ENCODE assay signal across 15 cellular contexts in genomic region chr4:169668069-169668721, GRCh38. TPM values are rescaled to one million over a fixed set of nuclear protein-coding genes. Genes with fewer than 3 reads are reported as not detected.
A peak's percentile ranks its signal among the peaks of the same experiment; 100 is the strongest.
DNase-seq lines count a peak whose midpoint lies in the region; ATAC-seq, FAIRE-seq and TF ChIP-seq lines count a peak whose summit lies in the region.
"Had no signal": no experiment of that assay in that cellular context is flagged by ENCODE, and none has a peak within 500 bp of the region (broad histone marks: within the 10 kb centered on the region; RNA-seq: fewer than 3 reads in every experiment).

No MANE protein-coding gene starts in this region.

- H3K36me3 ChIP-seq in liver (ENCODE audit: control insufficient read depth in 4 of 4, insufficient read depth in 3 of 4, low read depth in 1 of 4, low read length in 3 of 4) (no peaks in the 10 kb centered on the region), ascending aorta (no peaks in the 10 kb centered on the region)

- intact Hi-C loops in ascending aorta (cut with DNase I), result no loop called here

- peak; percentile 81 for FAIRE-seq in islet of Langerhans (lab: Jason Lieb, UNC)
- FAIRE-seq: H54 had no signal

- TF ChIP-seq RAD21 in liver (IDR thresholded peaks at IDR 0.05), result peak; percentile 38 to 41

- 46% methylated on average over 6 of the region's 6 CpGs for WGBS in liver

- no peak overlapping the region for H3K9ac ChIP-seq in liver (ENCODE audit: low read depth in 1 of 2, low read length in 2 of 2)

- H3K4me1 ChIP-seq in liver (ENCODE audit: control insufficient read depth in 4 of 4, insufficient read depth in 4 of 4, low read length in 3 of 4), result peaks cover 5 to 19% (median 14%) of the 10 kb centered on the region in 4 donors
- H3K4me1 ChIP-seq in ascending aorta, result no peaks in the 10 kb centered on the region

- DNase-seq in HuH-7.5 (ENCODE audit: low spot score), result peak; percentile 31
- DNase-seq in NCI-H345 (lab: John Stamatoyannopoulos, UW), result no peak
- no peak for DNase-seq in DMS114 treated with DMSO at 0.1 percent for 48 hours (lab: John Stamatoyannopoulos, UW; ENCODE audit: unreplicated experiment)
- DNase-seq in ascending aorta (ENCODE audit: low spot score in 2 of 2), result no peak
- DNase-seq: CD8-positive, alpha-beta T cell; EL; Kasumi-1; NCI-H1436 treated with DMSO at 0.1 percent for 48 hours; NCI-H2081; NCI-H2227 treated with DMSO at 0.1 percent for 48 hours; NCI-H526 treated with DMSO at 0.1 percent for 48 hours had no signal

- TF ChIP-seq CTCF in liver (IDR thresholded peaks at IDR 0.05; ENCODE audit: low read depth, low read length, missing input control) (no peak), ascending aorta (IDR thresholded peaks at IDR 0.05) (no peak)

- no peak for ATAC-seq in GM19328 (IDR thresholded peaks at IDR 0.05; ENCODE audit: unreplicated experiment)
- ATAC-seq: CD8-positive, alpha-beta T cell had no signal

- H3K4me3 ChIP-seq in liver (ENCODE audit: low read depth in 1 of 3, low read length in 3 of 3) (no peak overlapping the region), ascending aorta (no peak overlapping the region)

- no peaks in the 10 kb centered on the region for H3K27me3 ChIP-seq in liver (ENCODE audit: control insufficient read depth in 4 of 4, insufficient read depth in 4 of 4, low read length in 3 of 4)
- H3K27me3 ChIP-seq in ascending aorta, result no peaks in the 10 kb centered on the region

- H3K9me3 ChIP-seq in liver (ENCODE audit: control insufficient read depth in 4 of 4, low read length in 3 of 4) (no peaks in the 10 kb centered on the region), ascending aorta (no peaks in the 10 kb centered on the region)

- H3K27ac ChIP-seq in liver (ENCODE audit: low read depth in 1 of 2, low read length in 2 of 2), result peak overlapping the region in 1 of 2 donors; percentile 57
- no peak overlapping the region for H3K27ac ChIP-seq in ascending aorta

TF ChIP-seq in liver, 16 proteins besides CTCF, POLR2A, EP300 and RAD21:
- TF ChIP-seq YY1 (IDR thresholded peaks at IDR 0.05) (peak; percentile 52), NR2F2 (IDR thresholded peaks at IDR 0.05) (peak; percentile 21), SP1 (IDR thresholded peaks at IDR 0.05) (peak; percentile 76), MAX (IDR thresholded peaks at IDR 0.05) (peak; percentile 43), TAF1 (conservative IDR thresholded peaks at IDR 0.05) (no peak), REST (IDR thresholded peaks at IDR 0.05) (peak; percentile 39), RXRA (IDR thresholded peaks at IDR 0.05) (peak; percentile 64 to 80), JUND (IDR thresholded peaks at IDR 0.05) (peak; percentile 10 to 74), FOXA2 (IDR thresholded peaks at IDR 0.05) (no peak), GABPA (IDR thresholded peaks at IDR 0.05 in 1 of 2, conservative IDR thresholded peaks at IDR 0.05 in 1 of 2) (no peak), ATF3 (IDR thresholded peaks at IDR 0.05) (no peak), HNF4A (conservative IDR thresholded peaks at IDR 0.05) (peak; percentile 87 to 93), EGR1 (IDR thresholded peaks at IDR 0.05; ENCODE audit: low read depth in 2 of 2) (no peak), HNF4G (IDR thresholded peaks at IDR 0.05) (peak; percentile 47), ZBTB33 (IDR thresholded peaks at IDR 0.05) (peak; percentile 40), FOXA1 (IDR thresholded peaks at IDR 0.05) (peak; percentile 41)

RNA-seq across cellular contexts. Expression of gene CLCN3, which starts 47.8 kb away (rescaled TPM):
- total RNA-seq in liver (10 to 100 TPM; 33.4 to 58.6 TPM), ascending aorta (13.8 TPM)
- polyA plus RNA-seq in liver, result 10 to 100 TPM in 1 of 2 donors, 1 to 10 TPM in 1; 9.5 to 11.7 TPM

RNA-seq across cellular contexts. Expression of gene NEK1, which starts 55.8 kb away (rescaled TPM):
- total RNA-seq in liver (10 to 100 TPM in 1 of 2 donors, 1 to 10 TPM in 1; 4.0 to 10.2 TPM), ascending aorta (11.0 TPM)
- 1 to 10 TPM; 1.8 to 6.6 TPM for polyA plus RNA-seq in liver
